Comparison of ENCODE assay signal across 1 cellular context in genomic region chr7:107319724-107320228, GRCh38.
TF ChIP-seq lines count a peak whose summit lies in the region.

No MANE protein-coding gene starts in this region.

TF ChIP-seq in K562, 482 proteins besides CTCF, POLR2A, EP300 and RAD21 (continued from another document and continues in another):
- TF ChIP-seq CHD2 (IDR thresholded peaks at IDR 0.05; ENCODE audit: low read depth, low read length) (no peak), RREB1 (CRISPR knock-in tag; IDR thresholded peaks at IDR 0.05) (no peak), ZNF778 (CRISPR knock-in tag; IDR thresholded peaks at IDR 0.05) (no peak), TCF15 (CRISPR knock-in tag; IDR thresholded peaks at IDR 0.05) (no peak), GABPB2 (CRISPR knock-in tag; conservative IDR thresholded peaks at IDR 0.05) (no peak), ZC3H11A (IDR thresholded peaks at IDR 0.05; ENCODE audit: low read depth, low read length) (no peak), ZNF408 (CRISPR knock-in tag; IDR thresholded peaks at IDR 0.05; ENCODE audit: low read depth) (no peak), HNRNPK (IDR thresholded peaks at IDR 0.05; ENCODE audit: low read depth, low read length, poor library complexity, severe bottlenecking) (no peak), RUNX1 (IDR thresholded peaks at IDR 0.05; ENCODE audit: low read depth) (no peak), ZFP30 (CRISPR knock-in tag; IDR thresholded peaks at IDR 0.05; ENCODE audit: borderline replicate concordance) (no peak), ZNF232 (CRISPR knock-in tag; IDR thresholded peaks at IDR 0.05) (no peak), ID3 (CRISPR knock-in tag; IDR thresholded peaks at IDR 0.05) (peak; percentile 58; the same call in 1 of the 2 replicates), ID3 (tag; IDR thresholded peaks at IDR 0.05) (no peak), NCOA6 (IDR thresholded peaks at IDR 0.05) (no peak), ZNF41 (CRISPR knock-in tag; conservative IDR thresholded peaks at IDR 0.05) (no peak), ZNF174 (CRISPR knock-in tag; IDR thresholded peaks at IDR 0.05) (no peak), BHLHE40 (IDR thresholded peaks at IDR 0.05; ENCODE audit: low read length) (peak; percentile 20; the same call in 1 of the 2 replicates), XRCC3 (IDR thresholded peaks at IDR 0.05) (no peak), SRF (CRISPR knock-in tag; IDR thresholded peaks at IDR 0.05) (no peak), ZNF253 (CRISPR knock-in tag; conservative IDR thresholded peaks at IDR 0.05) (no peak), GATA2 (CRISPR knock-in tag; IDR thresholded peaks at IDR 0.05) (no peak; the same call in 1 of the 2 replicates), ZNF12 (CRISPR knock-in tag; IDR thresholded peaks at IDR 0.05) (no peak), BRCA1 (IDR thresholded peaks at IDR 0.05) (no peak), BRCA1 (CRISPR knock-in tag; IDR thresholded peaks at IDR 0.05) (no peak), IRF1 (CRISPR knock-in tag; IDR thresholded peaks at IDR 0.05; ENCODE audit: borderline replicate concordance) (no peak), CBX8 (IDR thresholded peaks at IDR 0.05; ENCODE audit: borderline replicate concordance, extremely low read depth, low read depth, low read length, poor library complexity, severe bottlenecking) (no peak), NFATC3 (IDR thresholded peaks at IDR 0.05) (no peak), NR3C1 (CRISPR knock-in tag; IDR thresholded peaks at IDR 0.05) (no peak), SREBF2 (CRISPR knock-in tag; IDR thresholded peaks at IDR 0.05) (no peak), CHCHD3 (CRISPR knock-in tag; IDR thresholded peaks at IDR 0.05) (no peak), SMARCB1 (IDR thresholded peaks at IDR 0.05; ENCODE audit: insufficient read length, low read depth) (peak; percentile 63), TCFL5 (CRISPR knock-in tag; conservative IDR thresholded peaks at IDR 0.05) (no peak), PHF20 (IDR thresholded peaks at IDR 0.05; ENCODE audit: partially characterized antibody) (no peak), ZNF24 (IDR thresholded peaks at IDR 0.05) (no peak), HDAC6 (IDR thresholded peaks at IDR 0.05; ENCODE audit: low read depth, low read length) (no peak), CBFA2T2 (conservative IDR thresholded peaks at IDR 0.05) (peak; percentile 68), ZNF57 (CRISPR knock-in tag; IDR thresholded peaks at IDR 0.05) (no peak), IRF9 (tag; IDR thresholded peaks at IDR 0.05) (no peak), KLF6 (CRISPR knock-in tag; IDR thresholded peaks at IDR 0.05; ENCODE audit: borderline replicate concordance) (no peak), MAFK (IDR thresholded peaks at IDR 0.05; ENCODE audit: low read length) (0 out of 2 replicates have a peak, but pooled peaks have one; percentile 10), THRB (CRISPR knock-in tag; conservative IDR thresholded peaks at IDR 0.05) (no peak), CREB3 (tag; conservative IDR thresholded peaks at IDR 0.05; ENCODE audit: low read depth) (peak; percentile 65; the same call in 1 of the 2 replicates), ELF2 (CRISPR knock-in tag; IDR thresholded peaks at IDR 0.05) (no peak), MLLT1 (IDR thresholded peaks at IDR 0.05) (peak in 1 of 2 experiments; percentile 31; a peak in 1 of 4 replicates), HINFP (tag; conservative IDR thresholded peaks at IDR 0.05; ENCODE audit: low read depth) (no peak; the same call in 1 of the 2 replicates), ZNF277 (CRISPR knock-in tag; IDR thresholded peaks at IDR 0.05; ENCODE audit: borderline replicate concordance) (no peak), NCOA4 (IDR thresholded peaks at IDR 0.05; ENCODE audit: partially characterized antibody) (peak; percentile 66), ZBTB11 (CRISPR knock-in tag; IDR thresholded peaks at IDR 0.05) (no peak), YY1 (IDR thresholded peaks at IDR 0.05; ENCODE audit: borderline replicate concordance in 1 of 3, control insufficient read depth in 1 of 3, extremely low read depth in 1 of 3, insufficient read depth in 3 of 3, insufficient read length in 1 of 3, insufficient replicate concordance in 2 of 3, low read depth in 1 of 3, low read length in 2 of 3) (no peak), C11orf30 (IDR thresholded peaks at IDR 0.05; ENCODE audit: low read depth) (peak; percentile 66)
